Comparison of ENCODE assay signal across 8 cellular contexts in genomic region chr3:171284308-171285075, GRCh38.
A peak's percentile ranks its signal among the peaks of the same experiment; 100 is the strongest.
DNase-seq lines count a peak whose midpoint lies in the region; ATAC-seq and TF ChIP-seq lines count a peak whose summit lies in the region.

No MANE protein-coding gene starts in this region.

- no peak overlapping the region for H3K18ac ChIP-seq in H9 (ENCODE audit: insufficient read length, low read depth, low read length)

- intact Hi-C loops in activated T-helper 2 cell treated with anti-CD3 and anti-CD28 coated beads, Interferon-gamma antibody, Interleukin-2, Interleukin-4, amounts not matched to agents 10 μg/mL and 5 μg/mL and 100 μg/mL, durations not matched to agents 14 hours and 24 hours and 36 hours (cut with micrococcal nuclease) = loop anchor here (1.0 to 10.0 kb wide), 2 partner anchors 29 to 1230 kb away; no protein-coding TSS in a partner anchor

- peaks cover 72% of the 10 kb centered on the region for H3K4me1 Mint-ChIP-seq in activated naive CD4-positive, alpha-beta T cell treated with anti-CD3 and anti-CD28 coated beads, Interleukin-2, amount 50 U/mL, for 24 hours
- peaks cover 74% of the 10 kb centered on the region for H3K4me1 Mint-ChIP-seq in activated T-helper 2 cell treated with anti-CD3 and anti-CD28 coated beads, Interferon-gamma antibody, Interleukin-2, Interleukin-4, amounts not matched to agents 10 μg/mL and 5 μg/mL and 100 μg/mL, durations not matched to agents 14 hours and 24 hours and 36 hours (ENCODE audit: low read depth)
- H3K4me1 Mint-ChIP-seq in H9 = peaks cover 8 to 20% of the 10 kb centered on the region in 2 experiments

- no peak overlapping the region for H4K8ac ChIP-seq in H9 (replicated peaks; ENCODE audit: insufficient read length, low read depth, low read length)

- no peak overlapping the region for H3K27ac ChIP-seq in H9 (ENCODE audit: insufficient read length, low read depth, low read length)

- no peak overlapping the region for H4K91ac ChIP-seq in H9 (ENCODE audit: insufficient read length, low read depth, low read length)

- no peaks in the 10 kb centered on the region for H3K9me3 Mint-ChIP-seq in activated naive CD4-positive, alpha-beta T cell treated with anti-CD3 and anti-CD28 coated beads, Interleukin-2, amount 50 U/mL, for 24 hours
- no peaks in the 10 kb centered on the region for H3K9me3 Mint-ChIP-seq in activated T-helper 2 cell treated with anti-CD3 and anti-CD28 coated beads, Interferon-gamma antibody, Interleukin-2, Interleukin-4, amounts not matched to agents 10 μg/mL and 5 μg/mL and 100 μg/mL, durations not matched to agents 14 hours and 24 hours and 36 hours
- H3K9me3 Mint-ChIP-seq in H9 = no peaks in the 10 kb centered on the region

- no peak overlapping the region for H2BK20ac ChIP-seq in H9 (ENCODE audit: low read depth, low read length, poor library complexity, severe bottlenecking)

- H3K4ac ChIP-seq in H9 (ENCODE audit: low read depth, low read length) = no peak overlapping the region

- no peak overlapping the region for H3K9ac ChIP-seq in H9 (ENCODE audit: extremely low read depth, insufficient read length, low read length)

- H2BK12ac ChIP-seq in H9 (ENCODE audit: insufficient read length, low read depth, low read length) = no peak overlapping the region

- DNase-seq in activated naive CD4-positive, alpha-beta T cell (lab: John Stamatoyannopoulos, UW) = no peak
- no peak for DNase-seq in activated T-helper 2 cell treated with anti-CD3 and anti-CD28 coated beads, Interferon-gamma antibody, Interleukin-2, Interleukin-4, amounts not matched to agents 10 μg/mL and 5 μg/mL and 100 μg/mL, durations not matched to agents 14 hours and 24 hours and 36 hours (ENCODE audit: low spot score)
- DNase-seq in iPS-NIHi11 (ENCODE audit: low spot score) (peak; percentile 36), H9 (no peak), occipital lobe (lab: John Stamatoyannopoulos, UW) (no peak)
- DNase-seq in activated CD4-positive, alpha-beta T cell treated with anti-CD3 and anti-CD28 coated beads for 1 hour = no peak

- no peak overlapping the region for H3K56ac ChIP-seq in H9 (ENCODE audit: insufficient read length, low read depth, low read length)

- H3K4me1 ChIP-seq in H9 (ENCODE audit: insufficient read depth, low read length) = peaks cover 3% of the 10 kb centered on the region

- no peaks in the 10 kb centered on the region for H3K36me3 Mint-ChIP-seq in activated naive CD4-positive, alpha-beta T cell treated with anti-CD3 and anti-CD28 coated beads, Interleukin-2, amount 50 U/mL, for 24 hours
- H3K36me3 Mint-ChIP-seq in activated T-helper 2 cell treated with anti-CD3 and anti-CD28 coated beads, Interferon-gamma antibody, Interleukin-2, Interleukin-4, amounts not matched to agents 10 μg/mL and 5 μg/mL and 100 μg/mL, durations not matched to agents 14 hours and 24 hours and 36 hours (ENCODE audit: low read depth) = peaks cover 35% of the 10 kb centered on the region
- H3K36me3 Mint-ChIP-seq in H9 (ENCODE audit: insufficient read depth in 1 of 3, low read depth in 3 of 3) = no peaks in the 10 kb centered on the region; a peak in 1 of 7 replicates

- H3K4me3 Mint-ChIP-seq in activated naive CD4-positive, alpha-beta T cell treated with anti-CD3 and anti-CD28 coated beads, Interleukin-2, amount 50 U/mL, for 24 hours = peak overlapping the region; percentile 51
- peak overlapping the region; percentile 34 for H3K4me3 Mint-ChIP-seq in activated T-helper 2 cell treated with anti-CD3 and anti-CD28 coated beads, Interferon-gamma antibody, Interleukin-2, Interleukin-4, amounts not matched to agents 10 μg/mL and 5 μg/mL and 100 μg/mL, durations not matched to agents 14 hours and 24 hours and 36 hours (ENCODE audit: low read depth)
- no peak overlapping the region for H3K4me3 Mint-ChIP-seq in H9

- H2BK15ac ChIP-seq in H9 (ENCODE audit: low read depth, low read length) = no peak overlapping the region

- ATAC-seq in HG03064 (IDR thresholded peaks at IDR 0.05; ENCODE audit: low read depth, unreplicated experiment) = peak; percentile 54

- no peak overlapping the region for H2AFZ ChIP-seq in H9 (ENCODE audit: low read length)

- no peak for TF ChIP-seq CTCF in H9 (conservative IDR thresholded peaks at IDR 0.05)

- H4K20me1 ChIP-seq in H9 (ENCODE audit: control insufficient read depth, insufficient read depth, insufficient read length) = no peaks in the 10 kb centered on the region

- no peak overlapping the region for H3K23ac ChIP-seq in H9 (ENCODE audit: insufficient read length, low read depth, low read length)

- H2BK5ac ChIP-seq in H9 (ENCODE audit: insufficient read length, low read length) = no peak overlapping the region

- H3K4me2 ChIP-seq in H9 (ENCODE audit: insufficient read depth, insufficient read length, low read length) = no peak overlapping the region

- H4K5ac ChIP-seq in H9 (ENCODE audit: insufficient read length, low read depth, low read length) = no peak overlapping the region

- H3K23me2 ChIP-seq in H9 (ENCODE audit: insufficient read length, low read depth, low read length, poor library complexity, severe bottlenecking) = no peaks in the 10 kb centered on the region

- H2BK120ac ChIP-seq in H9 (ENCODE audit: low read depth, low read length, poor library complexity, severe bottlenecking) = no peak overlapping the region

- no peak overlapping the region for H3K14ac ChIP-seq in H9 (ENCODE audit: insufficient read depth, low read length)

- H3K27me3 ChIP-seq in H9 (ENCODE audit: insufficient read depth, low read length) = no peaks in the 10 kb centered on the region

- no peak overlapping the region for H2AK5ac ChIP-seq in H9 (ENCODE audit: insufficient read length, low read length)

- H3T11ph ChIP-seq in H9 (ENCODE audit: low read length) = no peak overlapping the region

- no CpG with 5 or more reads among the region's 5 CpGs for WGBS in H9 (ENCODE audit: extremely low coverage, insufficient read length, low lambda C conversion rate)

- H3K27ac Mint-ChIP-seq in activated naive CD4-positive, alpha-beta T cell treated with anti-CD3 and anti-CD28 coated beads, Interleukin-2, amount 50 U/mL, for 24 hours = peak overlapping the region; percentile 78
- peak overlapping the region; percentile 68 for H3K27ac Mint-ChIP-seq in activated T-helper 2 cell treated with anti-CD3 and anti-CD28 coated beads, Interferon-gamma antibody, Interleukin-2, Interleukin-4, amounts not matched to agents 10 μg/mL and 5 μg/mL and 100 μg/mL, durations not matched to agents 14 hours and 24 hours and 36 hours
- H3K27ac Mint-ChIP-seq in H9 = no peak overlapping the region; a peak in 1 of 7 replicates

- H3K27me3 Mint-ChIP-seq in activated naive CD4-positive, alpha-beta T cell treated with anti-CD3 and anti-CD28 coated beads, Interleukin-2, amount 50 U/mL, for 24 hours = no peaks in the 10 kb centered on the region
- no peaks in the 10 kb centered on the region for H3K27me3 Mint-ChIP-seq in activated T-helper 2 cell treated with anti-CD3 and anti-CD28 coated beads, Interferon-gamma antibody, Interleukin-2, Interleukin-4, amounts not matched to agents 10 μg/mL and 5 μg/mL and 100 μg/mL, durations not matched to agents 14 hours and 24 hours and 36 hours (ENCODE audit: low read depth)
- H3K27me3 Mint-ChIP-seq in H9 (ENCODE audit: low read depth) = no peaks in the 10 kb centered on the region

- H3K9me3 ChIP-seq in H9 (ENCODE audit: control insufficient read depth, low read depth, low read length) = no peaks in the 10 kb centered on the region

- no peaks in the 10 kb centered on the region for H3K79me1 ChIP-seq in H9 (ENCODE audit: insufficient read depth, low read depth, low read length, poor library complexity, severe bottlenecking)

- H3K79me2 ChIP-seq in H9 (ENCODE audit: insufficient read depth, low read length) = peaks cover 4% of the 10 kb centered on the region; the same call in 1 of the 2 replicates

Comparison
In these comparisons a context has a peak if more than half of its experiments do, and no peak if none do; other contexts are left out.
1. H3K27ac Mint-ChIP-seq: peak in activated naive CD4-positive, alpha-beta T cell treated with anti-CD3 and anti-CD28 coated beads, Interleukin-2, amount 50 U/mL, for 24 hours (single experiment) and activated T-helper 2 cell treated with anti-CD3 and anti-CD28 coated beads, Interferon-gamma antibody, Interleukin-2, Interleukin-4, amounts not matched to agents 10 μg/mL and 5 μg/mL and 100 μg/mL, durations not matched to agents 14 hours and 24 hours and 36 hours (single experiment); none in H9 (0 of 3).
2. H3K4me3 Mint-ChIP-seq: peak in activated naive CD4-positive, alpha-beta T cell treated with anti-CD3 and anti-CD28 coated beads, Interleukin-2, amount 50 U/mL, for 24 hours (single experiment) and activated T-helper 2 cell treated with anti-CD3 and anti-CD28 coated beads, Interferon-gamma antibody, Interleukin-2, Interleukin-4, amounts not matched to agents 10 μg/mL and 5 μg/mL and 100 μg/mL, durations not matched to agents 14 hours and 24 hours and 36 hours (single experiment); none in H9 (0 of 2).